ENCODE assay signal across 2 cellular contexts in the genomic region with DNA sequence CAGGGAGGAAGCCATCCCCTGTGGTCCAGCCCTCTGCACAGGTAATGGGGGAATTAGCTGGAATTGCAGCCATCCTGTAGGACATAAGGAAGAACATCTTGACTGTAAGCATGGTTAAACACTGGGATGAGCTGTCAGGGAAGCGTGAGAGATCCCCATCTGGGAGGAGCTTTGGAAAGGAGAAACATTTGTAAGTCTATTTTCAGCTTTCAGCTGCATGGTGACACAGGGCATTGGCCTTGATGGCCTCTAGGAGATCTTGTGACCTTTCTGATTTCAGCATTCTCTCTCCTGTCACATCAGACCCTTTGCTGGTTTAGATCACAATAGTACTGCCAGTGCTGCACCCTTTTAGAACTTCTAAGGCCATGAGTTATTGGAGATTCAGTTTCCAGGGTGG.
TF ChIP-seq lines count a peak whose summit lies in the region.

No MANE protein-coding gene starts in this region.

TF ChIP-seq in endothelial cell of umbilical vein, 7 proteins besides CTCF, POLR2A, EP300 and RAD21:
- TF ChIP-seq GATA2 (IDR thresholded peaks at IDR 0.05; ENCODE audit: insufficient read depth, insufficient read length, low read depth, low read length) (no peak), POLR2AphosphoS5 (IDR thresholded peaks at IDR 0.05; ENCODE audit: insufficient read depth, low read depth, low read length) (no peak), EZH2 (IDR thresholded peaks at IDR 0.05; ENCODE audit: borderline replicate concordance, low read depth, low read length, severe bottlenecking) (no peak)
- TF ChIP-seq, protein P1, sequence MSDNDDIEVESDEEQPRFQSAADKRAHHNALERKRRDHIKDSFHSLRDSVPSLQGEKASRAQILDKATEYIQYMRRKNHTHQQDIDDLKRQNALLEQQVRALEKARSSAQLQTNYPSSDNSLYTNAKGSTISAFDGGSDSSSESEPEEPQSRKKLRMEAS (IDR thresholded peaks at IDR 0.05; ENCODE audit: insufficient read depth, insufficient read length), result no peak

TF ChIP-seq in GM23338, 12 proteins besides CTCF, POLR2A, EP300 and RAD21:
- TF ChIP-seq EZH2phosphoT487 (IDR thresholded peaks at IDR 0.05; ENCODE audit: unreplicated experiment) (no peak), ZNF331 (CRISPR knock-in tag; IDR thresholded peaks at IDR 0.05; ENCODE audit: low read depth) (no peak)
